In the genomic region with DNA sequence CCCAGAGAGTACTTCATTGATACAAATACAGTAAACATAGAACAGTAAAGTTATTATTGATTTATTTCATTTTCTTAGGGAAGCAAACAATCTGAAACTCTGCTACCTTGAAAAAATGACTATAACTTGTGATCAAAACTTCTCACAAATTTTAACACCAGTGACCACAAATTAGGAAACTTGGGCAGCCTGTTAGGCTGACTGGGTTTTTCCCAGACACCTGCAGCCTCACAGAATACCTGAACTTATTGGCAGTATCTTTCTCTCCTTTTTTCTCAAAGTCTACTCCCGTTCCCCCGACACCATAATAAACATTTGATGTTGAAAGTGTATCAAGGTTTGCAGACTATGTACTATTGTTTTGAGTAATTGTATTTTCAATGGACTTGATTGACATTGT, we compare ENCODE assay signal across 1 cellular context.
TF ChIP-seq lines count a peak whose summit lies in the region.

No MANE protein-coding gene starts in this region.

TF ChIP-seq in GM12878, 131 proteins besides CTCF, POLR2A, EP300 and RAD21 (continued from another document):
- TF ChIP-seq, protein P1, sequence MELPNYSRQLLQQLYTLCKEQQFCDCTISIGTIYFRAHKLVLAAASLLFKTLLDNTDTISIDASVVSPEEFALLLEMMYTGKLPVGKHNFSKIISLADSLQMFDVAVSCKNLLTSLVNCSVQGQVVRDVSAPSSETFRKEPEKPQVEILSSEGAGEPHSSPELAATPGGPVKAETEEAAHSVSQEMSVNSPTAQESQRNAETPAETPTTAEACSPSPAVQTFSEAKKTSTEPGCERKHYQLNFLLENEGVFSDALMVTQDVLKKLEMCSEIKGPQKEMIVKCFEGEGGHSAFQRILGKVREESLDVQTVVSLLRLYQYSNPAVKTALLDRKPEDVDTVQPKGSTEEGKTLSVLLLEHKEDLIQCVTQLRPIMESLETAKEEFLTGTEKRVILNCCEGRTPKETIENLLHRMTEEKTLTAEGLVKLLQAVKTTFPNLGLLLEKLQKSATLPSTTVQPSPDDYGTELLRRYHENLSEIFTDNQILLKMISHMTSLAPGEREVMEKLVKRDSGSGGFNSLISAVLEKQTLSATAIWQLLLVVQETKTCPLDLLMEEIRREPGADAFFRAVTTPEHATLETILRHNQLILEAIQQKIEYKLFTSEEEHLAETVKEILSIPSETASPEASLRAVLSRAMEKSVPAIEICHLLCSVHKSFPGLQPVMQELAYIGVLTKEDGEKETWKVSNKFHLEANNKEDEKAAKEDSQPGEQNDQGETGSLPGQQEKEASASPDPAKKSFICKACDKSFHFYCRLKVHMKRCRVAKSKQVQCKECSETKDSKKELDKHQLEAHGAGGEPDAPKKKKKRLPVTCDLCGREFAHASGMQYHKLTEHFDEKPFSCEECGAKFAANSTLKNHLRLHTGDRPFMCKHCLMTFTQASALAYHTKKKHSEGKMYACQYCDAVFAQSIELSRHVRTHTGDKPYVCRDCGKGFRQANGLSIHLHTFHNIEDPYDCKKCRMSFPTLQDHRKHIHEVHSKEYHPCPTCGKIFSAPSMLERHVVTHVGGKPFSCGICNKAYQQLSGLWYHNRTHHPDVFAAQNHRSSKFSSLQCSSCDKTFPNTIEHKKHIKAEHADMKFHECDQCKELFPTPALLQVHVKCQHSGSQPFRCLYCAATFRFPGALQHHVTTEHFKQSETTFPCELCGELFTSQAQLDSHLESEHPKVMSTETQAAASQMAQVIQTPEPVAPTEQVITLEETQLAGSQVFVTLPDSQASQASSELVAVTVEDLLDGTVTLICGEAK (IDR thresholded peaks at IDR 0.05; ENCODE audit: borderline replicate concordance): peak; percentile 30; the same call in 1 of the 2 replicates
- TF ChIP-seq DPF2 (IDR thresholded peaks at IDR 0.05) (no peak), RCOR1 (conservative IDR thresholded peaks at IDR 0.05; ENCODE audit: low read depth, low read length) (no peak)
TF ChIP-seq in GM12878: peak in this region for 6.
